In the genomic region with DNA sequence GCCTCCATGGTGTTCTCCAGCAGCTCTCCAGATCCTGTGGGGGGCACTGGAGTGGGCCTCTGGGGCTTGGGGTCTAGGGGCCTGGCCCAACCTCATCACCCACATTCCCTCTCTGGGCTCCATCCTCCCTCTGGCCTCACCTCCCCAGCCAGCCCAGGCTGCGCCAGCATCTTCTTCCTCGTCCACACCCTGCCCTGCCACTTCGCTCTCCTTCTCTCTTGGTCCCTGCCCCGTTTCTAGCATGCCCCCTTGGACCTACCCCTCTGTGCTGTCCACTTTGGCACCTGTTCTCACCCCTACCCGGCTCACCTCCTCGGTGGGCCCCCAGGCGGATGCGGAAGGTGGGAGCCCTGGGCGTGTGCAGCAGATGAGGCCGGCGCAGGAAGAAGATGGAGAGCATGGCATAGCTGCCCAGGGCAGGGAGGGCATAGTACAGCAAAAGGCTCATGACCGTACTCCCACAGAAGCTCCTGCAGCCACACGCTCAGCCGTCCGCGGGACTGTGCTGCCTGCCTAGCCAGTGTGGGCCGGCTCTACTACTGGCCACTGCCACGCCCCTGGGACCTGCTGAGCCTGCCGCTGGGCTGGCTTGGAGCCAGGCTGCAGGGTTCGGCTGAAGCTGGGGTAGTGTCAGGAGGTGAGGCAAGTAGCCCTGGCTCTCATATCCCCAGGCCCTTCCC, we compare ENCODE assay signal across 9 cellular contexts. TPM values are rescaled to one million over a fixed set of nuclear protein-coding genes. Genes with fewer than 3 reads are reported as not detected.
DNase-seq lines count a peak whose midpoint lies in the region; ATAC-seq and TF ChIP-seq lines count a peak whose summit lies in the region.
"Had no signal": no experiment of that assay in that cellular context is flagged by ENCODE, and none has a peak within 500 bp of the region (broad histone marks: within the 10 kb centered on the region; RNA-seq: fewer than 3 reads in every experiment).

A gene with protein sequence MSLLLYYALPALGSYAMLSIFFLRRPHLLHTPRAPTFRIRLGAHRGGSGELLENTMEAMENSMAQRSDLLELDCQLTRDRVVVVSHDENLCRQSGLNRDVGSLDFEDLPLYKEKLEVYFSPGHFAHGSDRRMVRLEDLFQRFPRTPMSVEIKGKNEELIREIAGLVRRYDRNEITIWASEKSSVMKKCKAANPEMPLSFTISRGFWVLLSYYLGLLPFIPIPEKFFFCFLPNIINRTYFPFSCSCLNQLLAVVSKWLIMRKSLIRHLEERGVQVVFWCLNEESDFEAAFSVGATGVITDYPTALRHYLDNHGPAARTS (minus strand): TSS at position 507 of the 680 bp plus-strand sequence. CDS start 59 bp downstream, at position 448.

- DNase-seq in CD4-positive, alpha-beta memory T cell, result no peak
- DNase-seq in MG63, result peak; percentile 45
- DNase-seq in effector memory CD4-positive, alpha-beta T cell, result no peak
- DNase-seq in sigmoid colon, result no peak
- DNase-seq in body of pancreas, result no peak
- DNase-seq in activated CD8-positive, alpha-beta memory T cell treated with anti-CD3 and anti-CD28 coated beads for 24 hours, result no peak
- DNase-seq: foreskin keratinocyte had no signal

- H3K4me1 Mint-ChIP-seq in CD4-positive, alpha-beta memory T cell, result peaks cover 11 to 25% (median 17%) of the 10 kb centered on the region in 4 donors

- no peaks in the 10 kb centered on the region for H3K27me3 ChIP-seq in CD4-positive, alpha-beta memory T cell (ENCODE audit: insufficient read depth, low read length)
- H3K27me3 ChIP-seq in MG63 (no peaks in the 10 kb centered on the region), neutrophil (no peaks in the 10 kb centered on the region), sigmoid colon (no peaks in the 10 kb centered on the region), body of pancreas (no peaks in the 10 kb centered on the region)
- H3K27me3 ChIP-seq in effector memory CD4-positive, alpha-beta T cell (replicated peaks; ENCODE audit: control insufficient read depth, insufficient read depth, low read length, poor library complexity, severe bottlenecking), result no peaks in the 10 kb centered on the region
- H3K27me3 ChIP-seq: foreskin keratinocyte had no signal

- TF ChIP-seq EP300 in sigmoid colon (IDR thresholded peaks at IDR 0.05), result no peak

- peaks cover 8 to 18% of the 10 kb centered on the region in 2 donors for H3K36me3 Mint-ChIP-seq in CD4-positive, alpha-beta memory T cell

- TF ChIP-seq POLR2A in sigmoid colon (IDR thresholded peaks at IDR 0.05) (no peak), body of pancreas (IDR thresholded peaks at IDR 0.05) (no peak)

- intact Hi-C loops in CD4-positive, alpha-beta memory T cell (cut with micrococcal nuclease), result no loop called here
- intact Hi-C loops in sigmoid colon (cut with DNase I), result no loop called here
- intact Hi-C loops in body of pancreas (cut with DNase I), result loop anchor here (10.0 kb wide), 1 partner anchor 52 kb away; no protein-coding TSS in a partner anchor

- no peak for ATAC-seq in body of pancreas
- ATAC-seq in HG03432 (IDR thresholded peaks at IDR 0.05; ENCODE audit: unreplicated experiment), result no peak

- TF ChIP-seq CTCF in neutrophil (IDR thresholded peaks at IDR 0.05) (no peak), sigmoid colon (IDR thresholded peaks at IDR 0.05) (no peak), body of pancreas (IDR thresholded peaks at IDR 0.05) (no peak)

- no peak within 1 kb of the TSS for H3K4me3 ChIP-seq in CD4-positive, alpha-beta memory T cell (ENCODE audit: low read length in 2 of 2)
- H3K4me3 ChIP-seq in MG63 (no peak within 1 kb of the TSS), neutrophil (ENCODE audit: low read depth in 1 of 2, low read length in 1 of 2) (no peak within 1 kb of the TSS), sigmoid colon (no peak within 1 kb of the TSS), body of pancreas (no peak within 1 kb of the TSS)
- no peak within 1 kb of the TSS for H3K4me3 ChIP-seq in effector memory CD4-positive, alpha-beta T cell (ENCODE audit: insufficient read depth, low read depth, low read length, poor library complexity, severe bottlenecking)

- peak within 1 kb of the TSS in 4 of 7 donors; percentile 55 to 90 (median 70) for H3K27ac Mint-ChIP-seq in CD4-positive, alpha-beta memory T cell

- peak within 1 kb of the TSS in 3 of 8 donors; percentile 38 to 71 (median 56) for H3K4me3 Mint-ChIP-seq in CD4-positive, alpha-beta memory T cell

- no peaks in the 10 kb centered on the region for H3K9me3 Mint-ChIP-seq in CD4-positive, alpha-beta memory T cell

- 23 to 72% methylated on average over 20 of the region's 20 CpGs for WGBS in sigmoid colon, 2 donors
- 62 to 88% methylated on average over 15 to 20 of the region's 20 CpGs for WGBS in body of pancreas, 2 donors

- no peaks in the 10 kb centered on the region for H3K27me3 Mint-ChIP-seq in CD4-positive, alpha-beta memory T cell

- H3K36me3 ChIP-seq in CD4-positive, alpha-beta memory T cell (ENCODE audit: insufficient read depth, low read length), result peaks cover 25% of the 10 kb centered on the region
- H3K36me3 ChIP-seq in MG63 (peaks cover 5% of the 10 kb centered on the region; the same call in 1 of the 2 replicates), neutrophil (peaks cover 98% of the 10 kb centered on the region), sigmoid colon (peaks cover 27 to 84% (median 38%) of the 10 kb centered on the region in 4 donors), body of pancreas (replicated peaks in 1 of 2; ENCODE audit: insufficient read depth in 1 of 2, low read depth in 2 of 2) (peaks cover 0 to 3% of the 10 kb centered on the region in 2 donors)
- H3K36me3 ChIP-seq in effector memory CD4-positive, alpha-beta T cell (ENCODE audit: control insufficient read depth, insufficient read depth, low read length), result peaks cover 33% of the 10 kb centered on the region

- peaks cover 27% of the 10 kb centered on the region for H3K4me1 ChIP-seq in CD4-positive, alpha-beta memory T cell (ENCODE audit: insufficient read depth, low read length)
- peaks cover 21% of the 10 kb centered on the region for H3K4me1 ChIP-seq in effector memory CD4-positive, alpha-beta T cell (ENCODE audit: control insufficient read depth, insufficient read depth, low read length, poor library complexity, severe bottlenecking)
- no peaks in the 10 kb centered on the region for H3K4me1 ChIP-seq in neutrophil (ENCODE audit: control insufficient read depth in 1 of 2, insufficient read depth in 1 of 2, low read depth in 1 of 2, low read length in 1 of 2)
- H3K4me1 ChIP-seq in sigmoid colon, result no peaks in the 10 kb centered on the region
- H3K4me1 ChIP-seq in body of pancreas, result no peaks in the 10 kb centered on the region
- H3K4me1 ChIP-seq: foreskin keratinocyte had no signal

- H3K27ac ChIP-seq in CD4-positive, alpha-beta memory T cell (ENCODE audit: low read depth, low read length), result no peak within 1 kb of the TSS
- peak within 1 kb of the TSS; percentile 6 for H3K27ac ChIP-seq in effector memory CD4-positive, alpha-beta T cell (ENCODE audit: insufficient read depth, low read length, poor library complexity, severe bottlenecking)
- H3K27ac ChIP-seq in neutrophil, result peak within 1 kb of the TSS; percentile 49
- H3K27ac ChIP-seq in sigmoid colon, result peak within 1 kb of the TSS in 1 of 4 donors; percentile 3
- H3K27ac ChIP-seq in body of pancreas, result no peak within 1 kb of the TSS
- H3K27ac ChIP-seq: foreskin keratinocyte had no signal

- POLR2A ChIA-PET in CD4-positive, alpha-beta memory T cell (lab: Charles Lee; ENCODE audit: partially characterized antibody), result interaction anchor here (1.0 to 9.9 kb wide), 6 partner anchors 10 to 295 kb away, joined by 4 to 120 read pairs (median 14); a partner anchor contains a TSS

- CTCF ChIA-PET in CD4-positive, alpha-beta memory T cell (lab: Charles Lee; ENCODE audit: partially characterized antibody), result interaction anchor here (1.2 to 2.3 kb wide), 5 partner anchors 11 to 296 kb away, joined by 4 to 11 read pairs (median 5); a partner anchor contains a TSS

- H3K9me3 ChIP-seq in CD4-positive, alpha-beta memory T cell (ENCODE audit: control insufficient read depth in 1 of 2, low read length in 2 of 2), result no peaks in the 10 kb centered on the region
- no peaks in the 10 kb centered on the region for H3K9me3 ChIP-seq in MG63
- no peaks in the 10 kb centered on the region for H3K9me3 ChIP-seq in effector memory CD4-positive, alpha-beta T cell (ENCODE audit: control insufficient read depth, low read length)
- H3K9me3 ChIP-seq in neutrophil, result no peaks in the 10 kb centered on the region
- no peaks in the 10 kb centered on the region for H3K9me3 ChIP-seq in sigmoid colon
- H3K9me3 ChIP-seq in body of pancreas, result no peaks in the 10 kb centered on the region

RNA-seq across cellular contexts. Expression of the gene that starts here (rescaled TPM):
- 10 to 100 TPM; 31.5 to 37.2 TPM for total RNA-seq in CD4-positive, alpha-beta memory T cell
- under 1 TPM in 1 of 2 donors, not detected in 1; 0.25 TPM for polyA plus RNA-seq in CD4-positive, alpha-beta memory T cell
- total RNA-seq in MG63 (2014; rRNA removed; shearing (Covaris generic); ENCODE audit: low replicate concordance), result 0.43 TPM in 1 of 2 replicates, not detected in the other
- total RNA-seq in sigmoid colon (1 to 10 TPM in 3 of 4 donors, under 1 TPM in 1; 0.54 to 8.0 (median 2.9) TPM), body of pancreas (1 to 10 TPM in 1 of 2 donors, not detected in 1; 1.8 TPM)
- 10 to 100 TPM; 17.4 to 68.8 (median 19.0) TPM for polyA plus RNA-seq in sigmoid colon

Comparison
In these comparisons a context has a peak if more than half of its experiments do, and no peak if none do; other contexts are left out.
1. RNA of the gene that starts here (polyA plus RNA-seq): 17.4 to 68.8 TPM in sigmoid colon; 0.25 TPM in CD4-positive, alpha-beta memory T cell; every median in the first group is over 10 times any median in the second.
2. Peak in DNase-seq in MG63; RNA of the gene not detected or under 1 TPM.
3. H3K27ac ChIP-seq: peak in effector memory CD4-positive, alpha-beta T cell (single experiment) and neutrophil (single experiment); none in CD4-positive, alpha-beta memory T cell (single experiment) and body of pancreas (0 of 4).